Comparison of ENCODE assay signal across 15 cellular contexts in the genomic region with DNA sequence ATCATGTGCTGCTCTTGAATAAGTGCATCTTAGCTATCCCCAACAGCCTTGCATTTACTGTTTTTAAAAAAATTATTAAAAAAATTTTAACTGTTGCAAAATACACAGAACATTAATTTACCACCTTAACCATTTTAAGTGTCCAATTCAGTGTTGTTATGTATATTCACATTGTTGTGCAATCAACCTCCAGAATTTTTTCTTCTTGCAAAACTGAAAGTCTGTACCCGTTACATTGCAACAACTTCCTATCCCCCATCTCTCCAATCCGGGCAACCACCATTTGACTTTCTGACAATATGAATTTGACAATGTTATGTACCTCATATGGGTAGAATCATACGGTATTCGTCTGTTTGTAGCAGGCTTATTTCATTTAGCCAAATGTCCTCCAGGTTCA.
"Had no signal": no experiment of that assay in that cellular context is flagged by ENCODE, and none has a peak within 500 bp of the region (broad histone marks: within the 10 kb centered on the region; RNA-seq: fewer than 3 reads in every experiment).

No MANE protein-coding gene starts in this region.

- H3K27me3 ChIP-seq: body of pancreas had no signal

- H3K4me3 ChIP-seq: body of pancreas, mucosa of descending colon had no signal

- H3K9me3 ChIP-seq: body of pancreas, mucosa of descending colon had no signal

- DNase-seq: activated B cell treated with CpG ODN at 0.5 μM for 24 hours; activated CD4-positive, alpha-beta memory T cell treated with anti-CD3 and anti-CD28 coated beads for 36 hours; activated CD4-positive, alpha-beta T cell treated with anti-CD3 and anti-CD28 coated beads for 4 hours; activated naive CD4-positive, alpha-beta T cell; activated naive CD8-positive, alpha-beta T cell treated with anti-CD3 and anti-CD28 coated beads for 36 hours; body of pancreas; hypothalamus; left ventricle myocardium superior; mucosa of descending colon; naive B cell; stimulated activated CD4-positive, alpha-beta T cell treated with anti-CD3 and anti-CD28 coated beads, Interleukin-12 subunit alpha, Interleukin-12 subunit beta, amount 100 ng/mL, for 4 hours; stimulated activated CD4-positive, alpha-beta T cell treated with anti-CD3 and anti-CD28 coated beads, Interleukin-1b, Interleukin-23, amount 100 ng/mL, for 48 hours; stimulated activated naive CD8-positive, alpha-beta T cell treated with anti-CD3 and anti-CD28 coated beads, Interleukin-15, Interleukin-2, amounts not matched to agents 100 U/mL and 50 U/mL, for 24 hours; substantia nigra had no signal

- H3K4me1 ChIP-seq: body of pancreas had no signal

- H3K27ac ChIP-seq: body of pancreas had no signal

- ATAC-seq: activated T-helper 17 cell treated with anti-CD3 and anti-CD28 coated beads, Interleukin-2, amount 50 U/mL, for 72 hours; body of pancreas; left ventricle myocardium superior; mucosa of descending colon; stimulated activated naive CD8-positive, alpha-beta T cell treated with anti-CD3 and anti-CD28 coated beads, Interleukin-15, Interleukin-2, amounts not matched to agents 100 U/mL and 50 U/mL, for 24 hours had no signal
